In genomic region chr1:9428601-9429368, GRCh38 we compare ENCODE assay signal across 1 cellular context.
TF ChIP-seq lines count a peak whose summit lies in the region.

No MANE protein-coding gene starts in this region.

TF ChIP-seq in K562, 482 proteins besides CTCF, POLR2A, EP300 and RAD21 (continued from another document):
- TF ChIP-seq AFF4 (CRISPR knock-in tag; IDR thresholded peaks at IDR 0.05) = no peak
